17 cellular contexts compared by ENCODE assay signal in the genomic region with DNA sequence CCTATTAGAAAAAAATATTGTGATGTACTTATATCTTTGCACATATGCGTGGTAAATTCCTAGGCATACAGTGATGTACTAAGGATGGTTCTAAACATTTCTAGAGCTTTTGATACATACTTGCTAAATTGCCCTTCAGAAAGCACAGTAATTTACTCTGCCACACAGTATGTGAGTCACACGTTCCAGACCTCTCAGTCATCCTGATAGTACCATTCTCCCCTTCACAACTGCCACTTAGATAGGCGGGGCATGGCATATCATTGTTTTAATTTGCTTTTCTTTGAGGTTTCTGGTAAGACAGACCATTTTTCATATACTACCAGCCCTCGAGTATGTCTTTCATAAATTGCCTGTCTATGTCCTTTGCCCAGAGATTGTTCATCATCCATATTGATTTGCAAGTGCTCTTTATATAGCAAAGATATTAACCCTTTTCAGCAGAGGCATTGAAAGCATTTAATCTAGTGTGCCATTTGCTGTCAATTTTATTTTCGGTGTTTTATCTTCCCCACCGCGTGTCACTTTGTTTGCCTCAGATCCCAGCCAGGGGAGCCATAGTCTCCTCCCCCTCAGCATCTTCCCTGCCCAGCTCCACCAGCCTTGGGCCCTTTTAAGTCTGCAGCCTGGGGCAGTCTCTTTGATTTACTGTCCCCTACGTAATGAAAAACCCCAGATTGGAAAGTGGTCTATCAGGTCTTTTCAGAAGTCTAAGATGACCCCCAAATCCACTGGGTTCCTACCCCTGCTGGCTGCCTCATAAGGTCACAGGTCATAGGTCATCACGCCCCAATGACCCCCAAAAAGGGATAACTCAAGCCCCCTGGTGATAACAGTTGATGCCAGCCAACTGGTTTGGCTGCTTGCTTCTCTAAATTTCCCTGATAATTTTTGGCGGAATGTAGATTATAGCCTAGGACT. TPM values are rescaled to one million over a fixed set of nuclear protein-coding genes. Genes with fewer than 3 reads are reported as not detected.
A peak's percentile ranks its signal among the peaks of the same experiment; 100 is the strongest.
DNase-seq lines count a peak whose midpoint lies in the region; ATAC-seq, FAIRE-seq and TF ChIP-seq lines count a peak whose summit lies in the region.
"Had no signal": no experiment of that assay in that cellular context is flagged by ENCODE, and none has a peak within 500 bp of the region (broad histone marks: within the 10 kb centered on the region; RNA-seq: fewer than 3 reads in every experiment).

No MANE protein-coding gene starts in this region.

- H3K79me2 ChIP-seq in PC-9 (ENCODE audit: low read depth) (no peaks in the 10 kb centered on the region), endothelial cell of umbilical vein (ENCODE audit: control insufficient read depth, insufficient read depth, low read length) (no peaks in the 10 kb centered on the region)

- H3K9me2 ChIP-seq in PC-9 (ENCODE audit: insufficient read depth) = no peaks in the 10 kb centered on the region

- no peak overlapping the region for H3K4me3 Mint-ChIP-seq in activated naive CD4-positive, alpha-beta T cell treated with anti-CD3 and anti-CD28 coated beads, Interleukin-2, amount 10 ng/mL, durations not matched to agents 7 days and 5 days
- H3K4me3 Mint-ChIP-seq in endodermal cell = no peak overlapping the region
- H3K4me3 Mint-ChIP-seq: activated CD4-positive, alpha-beta T cell treated with anti-CD3 and anti-CD28 coated beads, Interleukin-2, amount 10 ng/mL, durations not matched to agents 7 days and 5 days had no signal

- peaks cover 23% of the 10 kb centered on the region for H3F3A ChIP-seq in PC-9 (ENCODE audit: insufficient read depth, low read depth)

- intact Hi-C loops in PC-9 (cut with micrococcal nuclease; ENCODE audit: unreplicated experiment) = no loop called here
- intact Hi-C loops in endothelial cell of umbilical vein (cut with micrococcal nuclease) = no loop called here
- intact Hi-C loops in left ventricle myocardium inferior (cut with micrococcal nuclease) = no loop called here

- peaks cover 49% of the 10 kb centered on the region for H3K27me3 Mint-ChIP-seq in activated naive CD4-positive, alpha-beta T cell treated with anti-CD3 and anti-CD28 coated beads, Interleukin-2, amount 10 ng/mL, durations not matched to agents 7 days and 5 days
- peaks cover 94% of the 10 kb centered on the region for H3K27me3 Mint-ChIP-seq in endodermal cell (ENCODE audit: insufficient read depth)

- H3K4me1 ChIP-seq in PC-9 (replicated peaks; ENCODE audit: insufficient read depth) = peaks cover 21% of the 10 kb centered on the region
- no peaks in the 10 kb centered on the region for H3K4me1 ChIP-seq in endothelial cell of umbilical vein (ENCODE audit: control insufficient read depth, extremely low read depth, insufficient read depth, low read length)
- no peaks in the 10 kb centered on the region for H3K4me1 ChIP-seq in endodermal cell (ENCODE audit: control insufficient read depth, insufficient read depth, low read length)
- no peaks in the 10 kb centered on the region for H3K4me1 ChIP-seq in left ventricle myocardium inferior
- H3K4me1 ChIP-seq: body of pancreas had no signal

- no peaks in the 10 kb centered on the region for H3K4me1 Mint-ChIP-seq in activated naive CD4-positive, alpha-beta T cell treated with anti-CD3 and anti-CD28 coated beads, Interleukin-2, amount 10 ng/mL, durations not matched to agents 7 days and 5 days
- H3K4me1 Mint-ChIP-seq in endodermal cell = no peaks in the 10 kb centered on the region
- H3K4me1 Mint-ChIP-seq: activated CD4-positive, alpha-beta T cell treated with anti-CD3 and anti-CD28 coated beads, Interleukin-2, amount 10 ng/mL, durations not matched to agents 7 days and 5 days had no signal

- no peak overlapping the region for H3K27ac Mint-ChIP-seq in activated naive CD4-positive, alpha-beta T cell treated with anti-CD3 and anti-CD28 coated beads, Interleukin-2, amount 50 U/mL, for 72 hours
- H3K27ac Mint-ChIP-seq in activated naive CD4-positive, alpha-beta T cell treated with anti-CD3 and anti-CD28 coated beads, Interleukin-2, amount 10 ng/mL, durations not matched to agents 7 days and 5 days = no peak overlapping the region
- H3K27ac Mint-ChIP-seq in endodermal cell = no peak overlapping the region
- H3K27ac Mint-ChIP-seq: activated CD4-positive, alpha-beta T cell treated with anti-CD3 and anti-CD28 coated beads, Interleukin-2, amount 10 ng/mL, durations not matched to agents 7 days and 5 days; activated T-helper 2 cell treated with anti-CD3 and anti-CD28 coated beads, Interferon-gamma antibody, Interleukin-2, Interleukin-4, amounts not matched to agents 10 μg/mL and 5 μg/mL and 100 μg/mL, durations not matched to agents 14 hours and 24 hours and 36 hours had no signal

- BruUV-seq in PC-9 (replicated peaks; lab: Mats Ljungman, UMichigan) = no TSS peak
- no TSS peak for BruUV-seq in endothelial cell of umbilical vein (replicated peaks; lab: Mats Ljungman, UMichigan)

- H3K4me2 ChIP-seq in PC-9 = peak overlapping the region; percentile 43
- H3K4me2 ChIP-seq in endothelial cell of umbilical vein (ENCODE audit: insufficient read depth, low read length) = no peak overlapping the region

- H3K27ac ChIP-seq in PC-9 (peak overlapping the region; percentile 61), endothelial cell of umbilical vein (ENCODE audit: insufficient read depth, low read depth, low read length) (no peak overlapping the region), endodermal cell (ENCODE audit: low read depth, low read length) (no peak overlapping the region), left ventricle myocardium inferior (replicated peaks) (no peak overlapping the region)
- H3K27ac ChIP-seq: body of pancreas had no signal

- ATAC-seq in activated naive CD4-positive, alpha-beta T cell treated with anti-CD3 and anti-CD28 coated beads, Interleukin-2, amount 50 U/mL, for 72 hours = peak; percentile 87 to 99
- ATAC-seq in GM21737 (IDR thresholded peaks at IDR 0.05; ENCODE audit: unreplicated experiment) = no peak
- ATAC-seq: body of pancreas had no signal

- dilution Hi-C loops in endothelial cell of umbilical vein (cut with MboI; ENCODE audit: extremely low pct_ligation_motif_present, low sequenced_read_pairs) = no loop called here

- H3K36me3 ChIP-seq in PC-9 (ENCODE audit: low read depth) = no peaks in the 10 kb centered on the region
- no peaks in the 10 kb centered on the region for H3K36me3 ChIP-seq in endothelial cell of umbilical vein (ENCODE audit: control insufficient read depth in 2 of 2, extremely low read depth in 1 of 2, insufficient read depth in 2 of 2, low read length in 2 of 2)
- H3K36me3 ChIP-seq in endodermal cell (ENCODE audit: control insufficient read depth, insufficient read depth, low read length) = no peaks in the 10 kb centered on the region
- H3K36me3 ChIP-seq in left ventricle myocardium inferior = no peaks in the 10 kb centered on the region

- no peaks in the 10 kb centered on the region for H3K36me3 Mint-ChIP-seq in activated naive CD4-positive, alpha-beta T cell treated with anti-CD3 and anti-CD28 coated beads, Interleukin-2, amount 50 U/mL, for 72 hours
- H3K36me3 Mint-ChIP-seq in activated naive CD4-positive, alpha-beta T cell treated with anti-CD3 and anti-CD28 coated beads, Interleukin-2, amount 10 ng/mL, durations not matched to agents 7 days and 5 days = no peaks in the 10 kb centered on the region
- no peaks in the 10 kb centered on the region for H3K36me3 Mint-ChIP-seq in endodermal cell (ENCODE audit: low read depth)

- no peak for DNase-seq in activated naive CD4-positive, alpha-beta T cell treated with anti-CD3 and anti-CD28 coated beads, Interleukin-2, amount 50 U/mL, for 72 hours (ENCODE audit: low spot score in 2 of 2)
- DNase-seq in activated naive CD4-positive, alpha-beta T cell treated with anti-CD3 and anti-CD28 coated beads, Interleukin-2, amount 10 ng/mL, durations not matched to agents 7 days and 5 days = no peak
- DNase-seq in PC-9 (peak; percentile 29 to 82), endothelial cell of umbilical vein (ENCODE audit: low read depth, low spot score) (no peak), urothelium cell line (ENCODE audit: low spot score) (peak; percentile 81), endodermal cell (no peak), left ventricle myocardium inferior (no peak)
- DNase-seq: activated CD4-positive, alpha-beta T cell treated with anti-CD3 and anti-CD28 coated beads, Interleukin-2, amount 10 ng/mL, durations not matched to agents 7 days and 5 days; body of pancreas; effector CD4-positive, alpha-beta T cell; NCI-H510A had no signal

- H3K9ac ChIP-seq in endothelial cell of umbilical vein (replicated peaks; ENCODE audit: extremely low read depth, insufficient read depth, low read length) = no peak overlapping the region
- H3K9ac ChIP-seq in endodermal cell (ENCODE audit: extremely low read depth, low read length, poor library complexity, severe bottlenecking) = no peak overlapping the region

- H3K4me3 ChIP-seq in PC-9 = no peak overlapping the region
- no peak overlapping the region for H3K4me3 ChIP-seq in endothelial cell of umbilical vein (replicated peaks in 1 of 3; ENCODE audit: insufficient read depth in 1 of 3, low read depth in 1 of 3, low read length in 3 of 3)
- H3K4me3 ChIP-seq in endodermal cell (ENCODE audit: low read length) = no peak overlapping the region
- no peak overlapping the region for H3K4me3 ChIP-seq in left ventricle myocardium inferior
- H3K4me3 ChIP-seq: body of pancreas had no signal

- no peaks in the 10 kb centered on the region for H3K27me3 ChIP-seq in PC-9 (ENCODE audit: insufficient read depth, low read depth)
- H3K27me3 ChIP-seq in endothelial cell of umbilical vein (ENCODE audit: control insufficient read depth in 2 of 2, insufficient read depth in 2 of 2, low read length in 2 of 2) = peaks cover 0 to 1% of the 10 kb centered on the region in 2 experiments
- peaks cover 72% of the 10 kb centered on the region for H3K27me3 ChIP-seq in endodermal cell (ENCODE audit: control insufficient read depth, insufficient read depth, low read length, poor library complexity, severe bottlenecking)
- peaks cover 98% of the 10 kb centered on the region for H3K27me3 ChIP-seq in left ventricle myocardium inferior (ENCODE audit: low read depth)
- H3K27me3 ChIP-seq: body of pancreas had no signal

- H4K20me1 ChIP-seq in PC-9 (ENCODE audit: insufficient read depth) (no peaks in the 10 kb centered on the region), endothelial cell of umbilical vein (replicated peaks; ENCODE audit: control insufficient read depth, extremely low read depth, insufficient read depth, low read length) (no peaks in the 10 kb centered on the region)

- CTCF ChIA-PET in activated naive CD4-positive, alpha-beta T cell treated with anti-CD3 and anti-CD28 coated beads, Interleukin-2, amount 10 ng/mL, durations not matched to agents 7 days and 5 days (lab: Charles Lee) = no interaction called here
- CTCF ChIA-PET in PC-9 (lab: Charles Lee) (interaction anchor here (0.9 kb wide), 1 partner anchor 12 kb away, joined by 4 read pairs; no protein-coding TSS in a partner anchor), endothelial cell of umbilical vein (lab: Charles Lee) (interaction anchor here (1.5 to 1.6 kb wide), 2 partner anchors 16 to 43 kb away, joined by 3 to 6 read pairs; no protein-coding TSS in a partner anchor)

- POLR2A ChIA-PET in PC-9 (lab: Charles Lee; ENCODE audit: unreplicated experiment) = no interaction called here
- POLR2A ChIA-PET in endothelial cell of umbilical vein (lab: Charles Lee) = no interaction called here

- WGBS in endodermal cell (ENCODE audit: insufficient coverage in 1 of 2, insufficient read length in 1 of 2), 2 experiments = 81% methylated on average over 9 to 10 of the region's 10 CpGs

- no peak for TF ChIP-seq POLR2A in endothelial cell of umbilical vein (IDR thresholded peaks at IDR 0.05; ENCODE audit: low read depth, low read length)

- H3K9me3 ChIP-seq in PC-9 (ENCODE audit: insufficient read depth, low read depth) = no peaks in the 10 kb centered on the region
- H3K9me3 ChIP-seq in endothelial cell of umbilical vein (replicated peaks; ENCODE audit: control insufficient read depth, insufficient read depth, low read length) = no peaks in the 10 kb centered on the region
- H3K9me3 ChIP-seq in endodermal cell (ENCODE audit: control insufficient read depth, low read length) = no peaks in the 10 kb centered on the region
- no peaks in the 10 kb centered on the region for H3K9me3 ChIP-seq in left ventricle myocardium inferior (replicated peaks)
- H3K9me3 ChIP-seq: body of pancreas had no signal

- H2AFZ ChIP-seq in PC-9 = no peak overlapping the region
- no peak overlapping the region for H2AFZ ChIP-seq in endothelial cell of umbilical vein (ENCODE audit: low read depth, low read length)

- no peak for TF ChIP-seq CTCF in PC-9 (conservative IDR thresholded peaks at IDR 0.05)
- TF ChIP-seq CTCF in endothelial cell of umbilical vein (IDR thresholded peaks at IDR 0.05; ENCODE audit: extremely low read depth in 1 of 2, insufficient read depth in 1 of 2, low read depth in 1 of 2, low read length in 2 of 2) = no peak
- TF ChIP-seq CTCF in endodermal cell (conservative IDR thresholded peaks at IDR 0.05) = no peak
- TF ChIP-seq CTCF in left ventricle myocardium inferior (IDR thresholded peaks at IDR 0.05; ENCODE audit: borderline replicate concordance) = no peak

- no peaks in the 10 kb centered on the region for H3K9me1 ChIP-seq in endothelial cell of umbilical vein (replicated peaks; ENCODE audit: control insufficient read depth, extremely low read depth, insufficient read depth, low read length)

- no peaks in the 10 kb centered on the region for H3K9me3 Mint-ChIP-seq in activated naive CD4-positive, alpha-beta T cell treated with anti-CD3 and anti-CD28 coated beads, Interleukin-2, amount 50 U/mL, for 72 hours
- no peaks in the 10 kb centered on the region for H3K9me3 Mint-ChIP-seq in activated naive CD4-positive, alpha-beta T cell treated with anti-CD3 and anti-CD28 coated beads, Interleukin-2, amount 10 ng/mL, durations not matched to agents 7 days and 5 days
- no peaks in the 10 kb centered on the region for H3K9me3 Mint-ChIP-seq in endodermal cell
- H3K9me3 Mint-ChIP-seq: activated CD4-positive, alpha-beta T cell treated with anti-CD3 and anti-CD28 coated beads, Interleukin-2, amount 10 ng/mL, durations not matched to agents 7 days and 5 days; activated T-helper 2 cell treated with anti-CD3 and anti-CD28 coated beads, Interferon-gamma antibody, Interleukin-2, Interleukin-4, amounts not matched to agents 10 μg/mL and 5 μg/mL and 100 μg/mL, durations not matched to agents 14 hours and 24 hours and 36 hours had no signal

- FAIRE-seq in endothelial cell of umbilical vein (lab: Jason Lieb, UNC) (no peak), urothelium cell line (lab: Jason Lieb, UNC) (peak; percentile 53)
- FAIRE-seq: D721Med, frontal cortex had no signal

RNA-seq across cellular contexts. Expression of a gene that starts 11.8 kb away (rescaled TPM):
- total RNA-seq in activated naive CD4-positive, alpha-beta T cell treated with anti-CD3 and anti-CD28 coated beads, Interleukin-2, amount 50 U/mL, for 72 hours = not detected
- not detected in 2 replicates for total RNA-seq in PC-9 (2021)
- total RNA-seq in endothelial cell of umbilical vein = not detected in 2 replicates
- polyA plus RNA-seq in endothelial cell of umbilical vein = not detected in 2 replicates
- polyA plus RNA-seq in endothelial cell of umbilical vein (2011; cell fraction: cytosol; rRNA removed) = not detected in 2 replicates
- polyA plus RNA-seq in endothelial cell of umbilical vein (2011; cell fraction: nucleus; rRNA removed) = not detected in 2 replicates
- polyA plus RNA-seq in endothelial cell of umbilical vein (2012) = not detected in 2 replicates
- polyA minus RNA-seq in endothelial cell of umbilical vein = not detected in 2 replicates
- polyA minus RNA-seq in endothelial cell of umbilical vein (2011; cell fraction: cytosol; rRNA and poly(A)+ RNA removed) = not detected
- polyA minus RNA-seq in endothelial cell of umbilical vein (2011; cell fraction: nucleus; rRNA and poly(A)+ RNA removed) = not detected in 2 replicates
- 1 to 10 TPM; 2.2 to 2.4 TPM for total RNA-seq in endodermal cell
- polyA plus RNA-seq in endodermal cell (2013, experiment 1 of 2) = 13.1 TPM
- 12.1 TPM for polyA plus RNA-seq in endodermal cell (2013, experiment 2 of 2)
- total RNA-seq in left ventricle myocardium inferior = not detected
- total RNA-seq: activated CD4-positive, alpha-beta T cell treated with anti-CD3 and anti-CD28 coated beads, Interleukin-2, amount 10 ng/mL, durations not matched to agents 7 days and 5 days; activated T-helper 2 cell treated with anti-CD3 and anti-CD28 coated beads, Interferon-gamma antibody, Interleukin-2, Interleukin-4, amounts not matched to agents 10 μg/mL and 5 μg/mL and 100 μg/mL, durations not matched to agents 14 hours and 24 hours and 36 hours; body of pancreas; mucosa of gallbladder; osteocyte had no signal

Comparison
In these comparisons a context has a peak if more than half of its experiments do, and no peak if none do; other contexts are left out.
1. DNase-seq: peak in PC-9 (2 of 2) and urothelium cell line (single experiment); none in activated naive CD4-positive, alpha-beta T cell treated with anti-CD3 and anti-CD28 coated beads, Interleukin-2, amount 50 U/mL, for 72 hours (0 of 2), activated naive CD4-positive, alpha-beta T cell treated with anti-CD3 and anti-CD28 coated beads, Interleukin-2, amount 10 ng/mL, durations not matched to agents 7 days and 5 days (single experiment), endothelial cell of umbilical vein (single experiment), endodermal cell (single experiment) and left ventricle myocardium inferior (single experiment).